Comparison of ENCODE assay signal across 11 cellular contexts in genomic region chr3:112084980-112085697, GRCh38.
DNase-seq lines count a peak whose midpoint lies in the region; ATAC-seq lines count a peak whose summit lies in the region.
"Had no signal": no experiment of that assay in that cellular context is flagged by ENCODE, and none has a peak within 500 bp of the region (broad histone marks: within the 10 kb centered on the region; RNA-seq: fewer than 3 reads in every experiment).

No MANE protein-coding gene starts in this region.

- H3K36me3 Mint-ChIP-seq in effector memory CD8-positive, alpha-beta T cell (ENCODE audit: insufficient read depth), result no peaks in the 10 kb centered on the region

- no peaks in the 10 kb centered on the region for H3K9me3 Mint-ChIP-seq in effector memory CD8-positive, alpha-beta T cell

- H3K4me3 Mint-ChIP-seq in effector memory CD8-positive, alpha-beta T cell, result peak overlapping the region; percentile 80 to 85

- DNase-seq in NCI-H82 (lab: John Stamatoyannopoulos, UW), result peak; percentile 14
- DNase-seq in NCI-H82 treated with DMSO at 0.1 percent for 48 hours (lab: John Stamatoyannopoulos, UW; ENCODE audit: unreplicated experiment), result no peak
- DNase-seq in NCI-H69 (lab: John Stamatoyannopoulos, UW), result peak; percentile 29
- DNase-seq in effector memory CD8-positive, alpha-beta T cell, result no peak
- DNase-seq in pons (ENCODE audit: low spot score), result peak; percentile 8
- DNase-seq in stimulated activated CD4-positive, alpha-beta T cell treated with anti-CD3 and anti-CD28 coated beads, Interleukin-4, amount 100 ng/mL, for 1 hour, result no peak
- DNase-seq: lower lobe of right lung, NCI-H2081, tibial artery had no signal

- ATAC-seq in effector memory CD8-positive, alpha-beta T cell (replicated peaks), result no peak
- ATAC-seq in GM18502 (IDR thresholded peaks at IDR 0.05; ENCODE audit: poor library complexity, unreplicated experiment), result no peak
- ATAC-seq in GM18907 (IDR thresholded peaks at IDR 0.05; ENCODE audit: unreplicated experiment), result no peak

- H3K27me3 Mint-ChIP-seq in effector memory CD8-positive, alpha-beta T cell, result peaks cover 20 to 32% of the 10 kb centered on the region in 2 donors

- no peak overlapping the region for H3K27ac Mint-ChIP-seq in effector memory CD8-positive, alpha-beta T cell

- H3K4me1 Mint-ChIP-seq in effector memory CD8-positive, alpha-beta T cell (ENCODE audit: low read depth in 2 of 2), result peaks cover 0 to 11% of the 10 kb centered on the region in 2 donors

Comparison
In these comparisons a context has a peak if more than half of its experiments do, and no peak if none do; other contexts are left out.
1. DNase-seq: peak in NCI-H82 (single experiment), NCI-H69 (single experiment) and pons (single experiment); none in NCI-H82 treated with DMSO at 0.1 percent for 48 hours (single experiment), effector memory CD8-positive, alpha-beta T cell (0 of 3) and stimulated activated CD4-positive, alpha-beta T cell treated with anti-CD3 and anti-CD28 coated beads, Interleukin-4, amount 100 ng/mL, for 1 hour (single experiment).